In genomic region chr3:179147571-179148445, GRCh38 we compare ENCODE assay signal across 8 cellular contexts. TPM values are rescaled to one million over a fixed set of nuclear protein-coding genes. Genes with fewer than 3 reads are reported as not detected.
DNase-seq lines count a peak whose midpoint lies in the region; ATAC-seq lines count a peak whose summit lies in the region.

Gene PIK3CA (plus strand): TSS chr3:179148357. CDS start chr3:179198826, 50,469 bp downstream.

- H3K4me1 ChIP-seq in NT2/D1 (ENCODE audit: insufficient read depth, insufficient read length) (no peaks in the 10 kb centered on the region), mesodermal cell (ENCODE audit: control insufficient read depth, insufficient read depth, low read length, poor library complexity, severe bottlenecking) (peaks cover 8% of the 10 kb centered on the region)

- no peak within 1 kb of the TSS for H3K4me3 Mint-ChIP-seq in activated CD8-positive, alpha-beta memory T cell treated with anti-CD3 and anti-CD28 coated beads, Interleukin-2, amount 10 ng/mL, durations not matched to agents 7 days and 5 days

- H3K9ac ChIP-seq in NT2/D1 (ENCODE audit: insufficient read length, low read depth): peak within 1 kb of the TSS; percentile 92

- in situ Hi-C loops in endometrial microvascular endothelial cells (cut with HindIII; ENCODE audit: inconsistent ontology term, low pct_unique_long_range_greater_than_20kb, low sequenced_read_pairs): no loop called here

- ATAC-seq in GM21381 (IDR thresholded peaks at IDR 0.05; ENCODE audit: unreplicated experiment): peak; percentile 70
- ATAC-seq in activated CD8-positive, alpha-beta memory T cell treated with anti-CD3 and anti-CD28 coated beads, Interleukin-2, amount 10 ng/mL, durations not matched to agents 7 days and 5 days: peak; percentile 86

- 0% methylated on average over 16 to 34 of the region's 53 CpGs for WGBS in mesodermal cell (ENCODE audit: insufficient coverage in 2 of 2), 2 experiments

- peak within 1 kb of the TSS; percentile 93 for H3K27ac Mint-ChIP-seq in activated CD8-positive, alpha-beta memory T cell treated with anti-CD3 and anti-CD28 coated beads, Interleukin-2, amount 10 ng/mL, durations not matched to agents 7 days and 5 days

- H3K27me3 Mint-ChIP-seq in activated CD8-positive, alpha-beta memory T cell treated with anti-CD3 and anti-CD28 coated beads, Interleukin-2, amount 10 ng/mL, durations not matched to agents 7 days and 5 days: peaks cover 24% of the 10 kb centered on the region

- CTCF ChIA-PET in activated CD8-positive, alpha-beta memory T cell treated with anti-CD3 and anti-CD28 coated beads, Interleukin-2, amount 10 ng/mL, durations not matched to agents 7 days and 5 days (lab: Charles Lee): interaction anchor here (0.7 to 5.0 kb wide), 14 partner anchors 11 to 414 kb away, joined by 3 to 38 read pairs (median 4); no protein-coding TSS in a partner anchor

- H3K4me1 Mint-ChIP-seq in activated CD8-positive, alpha-beta memory T cell treated with anti-CD3 and anti-CD28 coated beads, Interleukin-2, amount 10 ng/mL, durations not matched to agents 7 days and 5 days: peaks cover 29% of the 10 kb centered on the region

- peak; percentile 99 for DNase-seq in COR-L47 (lab: John Stamatoyannopoulos, UW)
- DNase-seq in HUDEP-2 (lab: John Stamatoyannopoulos, UW; ENCODE audit: unreplicated experiment in 76 of 76): peak in 75 of 76 experiments; percentile 56 to 97 (median 91)
- peak; percentile 92 for DNase-seq in NT2/D1 (ENCODE audit: low read depth, low spot score)
- DNase-seq in activated CD8-positive, alpha-beta memory T cell treated with anti-CD3 and anti-CD28 coated beads, Interleukin-2, amount 10 ng/mL, durations not matched to agents 7 days and 5 days: peak; percentile 98
- peak; percentile 83 to 95 for DNase-seq in stimulated activated CD8-positive, alpha-beta memory T cell treated with anti-CD3 and anti-CD28 coated beads, Interleukin-15, amount 100 ng/mL, for 4 hours (ENCODE audit: low read depth in 2 of 2)

- H3K4me3 ChIP-seq in NT2/D1 (ENCODE audit: insufficient read length, low read depth): peak within 1 kb of the TSS; percentile 82
- H3K4me3 ChIP-seq in mesodermal cell (ENCODE audit: extremely low read depth, insufficient read depth, low read length, poor library complexity, severe bottlenecking): peak within 1 kb of the TSS; percentile 90

- H3K9me3 ChIP-seq in NT2/D1 (ENCODE audit: insufficient read depth, low read length) (no peaks in the 10 kb centered on the region), mesodermal cell (ENCODE audit: control insufficient read depth, low read length) (no peaks in the 10 kb centered on the region)

- H3K36me3 Mint-ChIP-seq in activated CD8-positive, alpha-beta memory T cell treated with anti-CD3 and anti-CD28 coated beads, Interleukin-2, amount 10 ng/mL, durations not matched to agents 7 days and 5 days: no peaks in the 10 kb centered on the region

- no peaks in the 10 kb centered on the region for H3K27me3 ChIP-seq in NT2/D1 (ENCODE audit: insufficient read depth, insufficient read length)

- H3K9me3 Mint-ChIP-seq in activated CD8-positive, alpha-beta memory T cell treated with anti-CD3 and anti-CD28 coated beads, Interleukin-2, amount 10 ng/mL, durations not matched to agents 7 days and 5 days (ENCODE audit: low read depth): no peaks in the 10 kb centered on the region

- H3K27ac ChIP-seq in mesodermal cell (ENCODE audit: low read depth, low read length, severe bottlenecking): peak within 1 kb of the TSS; percentile 91

- H3K36me3 ChIP-seq in NT2/D1 (ENCODE audit: insufficient read depth, insufficient read length, low read length): no peaks in the 10 kb centered on the region
- H3K36me3 ChIP-seq in mesodermal cell (ENCODE audit: control insufficient read depth, insufficient read depth, low read length): no peaks in the 10 kb centered on the region

RNA-seq across cellular contexts. Expression of gene PIK3CA, which starts in this region (rescaled TPM):
- total RNA-seq in activated CD8-positive, alpha-beta memory T cell treated with anti-CD3 and anti-CD28 coated beads, Interleukin-2, amount 10 ng/mL, durations not matched to agents 7 days and 5 days: 10 to 100 TPM; 18.5 to 19.7 TPM
- total RNA-seq in endometrial microvascular endothelial cells (ENCODE audit: inconsistent ontology term): 27.9 TPM
- 16.7 TPM for polyA plus RNA-seq in mesodermal cell (2013, experiment 1 of 2)
- 17.1 TPM for polyA plus RNA-seq in mesodermal cell (2013, experiment 2 of 2)

Comparison
In these comparisons a context has a peak if more than half of its experiments do, and no peak if none do; other contexts are left out.
1. Peak in every context shown above with its lines: DNase-seq, ATAC-seq, H3K4me3 ChIP-seq and H3K27ac ChIP-seq.